1 cellular context compared by ENCODE assay signal in genomic region chr19:48896191-48896720, GRCh38.
TF ChIP-seq lines count a peak whose summit lies in the region.

No MANE protein-coding gene starts in this region.

TF ChIP-seq in K562, 482 proteins besides CTCF, POLR2A, EP300 and RAD21 (continues in another document):
- TF ChIP-seq ZNF57 (CRISPR knock-in tag; IDR thresholded peaks at IDR 0.05) (no peak), KLF13 (tag; IDR thresholded peaks at IDR 0.05; ENCODE audit: borderline replicate concordance, low read depth) (no peak), ZFX (CRISPR knock-in tag; IDR thresholded peaks at IDR 0.05) (peak; percentile 52), TCFL5 (CRISPR knock-in tag; conservative IDR thresholded peaks at IDR 0.05) (no peak), RUNX1 (IDR thresholded peaks at IDR 0.05; ENCODE audit: low read depth) (no peak), MEIS2 (IDR thresholded peaks at IDR 0.05; ENCODE audit: partially characterized antibody) (no peak), ZBED1 (IDR thresholded peaks at IDR 0.05) (no peak), MTF1 (CRISPR knock-in tag; IDR thresholded peaks at IDR 0.05; ENCODE audit: borderline replicate concordance) (no peak), POLR2H (tag; IDR thresholded peaks at IDR 0.05; ENCODE audit: low read depth) (no peak), RNF219 (CRISPR knock-in tag; IDR thresholded peaks at IDR 0.05) (no peak), CTBP1 (IDR thresholded peaks at IDR 0.05; ENCODE audit: borderline replicate concordance) (no peak), JUND (IDR thresholded peaks at IDR 0.05; ENCODE audit: borderline replicate concordance, low read depth, low read length) (peak; percentile 10; the same call in 1 of the 2 replicates), JUND (tag; IDR thresholded peaks at IDR 0.05; ENCODE audit: borderline replicate concordance, low read depth, low read length) (no peak), ELF2 (CRISPR knock-in tag; IDR thresholded peaks at IDR 0.05) (no peak), PRMT5 (CRISPR knock-in tag; IDR thresholded peaks at IDR 0.05) (no peak), GABPB1 (CRISPR knock-in tag; IDR thresholded peaks at IDR 0.05) (peak; percentile 39), RREB1 (CRISPR knock-in tag; IDR thresholded peaks at IDR 0.05) (no peak), KLF1 (tag; IDR thresholded peaks at IDR 0.05) (no peak), NFYB (IDR thresholded peaks at IDR 0.05; ENCODE audit: extremely low read depth, insufficient read length) (no peak), ZNF561 (CRISPR knock-in tag; conservative IDR thresholded peaks at IDR 0.05) (no peak), FOXK1 (CRISPR knock-in tag; IDR thresholded peaks at IDR 0.05; ENCODE audit: borderline replicate concordance) (no peak), ZNF592 (IDR thresholded peaks at IDR 0.05) (0 out of 2 replicates have a peak, but pooled peaks have one; percentile 40), HMGN3 (IDR thresholded peaks at IDR 0.05; ENCODE audit: borderline replicate concordance, extremely low read depth, insufficient read length, low read depth, low read length) (peak; percentile 43), EGR1 (conservative IDR thresholded peaks at IDR 0.05) (peak; percentile 31; the same call in 1 of the 2 replicates), ZFP1 (CRISPR knock-in tag; IDR thresholded peaks at IDR 0.05) (no peak), HINFP (tag; conservative IDR thresholded peaks at IDR 0.05; ENCODE audit: low read depth) (no peak), CCAR2 (IDR thresholded peaks at IDR 0.05; ENCODE audit: low read depth, low read length) (no peak), ARNT (IDR thresholded peaks at IDR 0.05) (no peak), AFF1 (IDR thresholded peaks at IDR 0.05; ENCODE audit: low read depth in 1 of 2, partially characterized antibody in 2 of 2) (no peak), FOS (IDR thresholded peaks at IDR 0.05; ENCODE audit: extremely low read depth, insufficient read length) (no peak), AFF4 (CRISPR knock-in tag; IDR thresholded peaks at IDR 0.05) (no peak), SMARCC2 (IDR thresholded peaks at IDR 0.05; ENCODE audit: low read depth) (no peak), ERF (CRISPR knock-in tag; IDR thresholded peaks at IDR 0.05) (no peak), MAZ (CRISPR knock-in tag; conservative IDR thresholded peaks at IDR 0.05 in 1 of 2, IDR thresholded peaks at IDR 0.05 in 1 of 2) (peak in 1 of 2 experiments; percentile 44; a peak in 1 of 4 replicates), POLR2G (IDR thresholded peaks at IDR 0.05; ENCODE audit: low read depth, low read length) (peak; percentile 64), HDAC8 (tag; IDR thresholded peaks at IDR 0.05) (no peak), PHF20 (IDR thresholded peaks at IDR 0.05; ENCODE audit: partially characterized antibody) (no peak), ZNF212 (CRISPR knock-in tag; IDR thresholded peaks at IDR 0.05) (no peak), HSF4 (CRISPR knock-in tag; IDR thresholded peaks at IDR 0.05; ENCODE audit: borderline replicate concordance) (no peak), E2F5 (CRISPR knock-in tag; IDR thresholded peaks at IDR 0.05) (no peak)
